ENCODE assay signal across 20 cellular contexts in the genomic region with DNA sequence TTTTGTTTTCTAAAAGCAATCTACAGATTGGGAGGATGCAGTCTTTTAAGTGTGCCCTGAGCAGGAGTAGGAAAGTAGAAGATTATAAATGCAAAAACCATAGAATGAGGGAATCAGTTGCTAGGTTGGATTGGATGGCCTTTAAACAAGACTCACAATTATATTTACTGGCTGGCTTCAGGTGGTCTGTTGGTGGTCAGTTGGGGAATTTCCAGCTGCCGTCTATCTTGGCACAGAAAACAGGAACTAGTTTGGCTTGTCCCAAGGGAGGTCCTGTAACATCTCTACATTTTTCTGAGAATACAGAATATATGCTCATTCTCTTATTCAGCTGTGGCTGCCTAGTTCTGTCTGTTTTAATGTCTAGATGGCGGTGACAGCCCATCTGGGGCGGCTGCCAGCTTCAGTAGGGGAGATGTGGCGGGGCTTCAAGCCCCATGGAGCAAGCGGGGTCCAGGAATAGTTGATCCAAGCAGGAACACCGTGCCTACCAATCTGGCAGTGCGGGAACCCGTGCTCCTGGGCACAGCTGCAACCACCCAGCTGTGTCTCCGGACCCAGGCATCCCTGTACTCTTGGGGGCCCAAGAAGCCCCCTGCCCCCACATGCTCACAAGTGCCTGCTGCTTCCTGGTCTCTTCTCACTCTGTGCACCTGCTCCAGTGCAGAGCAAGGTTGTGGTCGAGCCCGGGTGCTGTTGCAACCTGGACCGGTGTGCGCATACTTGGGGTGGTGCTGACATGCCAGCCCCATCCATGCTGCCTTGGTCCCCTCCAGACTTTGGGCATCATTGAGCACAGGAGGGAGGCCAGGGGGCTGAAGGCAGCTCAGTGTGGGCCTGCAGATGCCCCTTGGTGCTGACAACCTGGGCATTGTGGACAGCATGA.
DNase-seq lines count a peak whose midpoint lies in the region; ATAC-seq, FAIRE-seq and TF ChIP-seq lines count a peak whose summit lies in the region.
"Had no signal": no experiment of that assay in that cellular context is flagged by ENCODE, and none has a peak within 500 bp of the region (broad histone marks: within the 10 kb centered on the region; RNA-seq: fewer than 3 reads in every experiment).

No MANE protein-coding gene starts in this region.

- H2AK5ac ChIP-seq in mesenchymal stem cell (ENCODE audit: low read length, severe bottlenecking): no peak overlapping the region

- no TSS peak for BruUV-seq in GM12878 (replicated peaks; lab: Mats Ljungman, UMichigan)

- TF ChIP-seq EP300 in GM12878 (IDR thresholded peaks at IDR 0.05; ENCODE audit: borderline replicate concordance in 1 of 2, control insufficient read depth in 1 of 2, low read depth in 2 of 2, low read length in 2 of 2): peak; percentile 35 to 36; a peak in 2 of 4 replicates

- in situ Hi-C loops in GM12878 (cut with MboI): no loop called here

- peak overlapping the region; percentile 12; the same call in 1 of the 2 replicates for H2AFZ ChIP-seq in GM12878 (ENCODE audit: control insufficient read depth, low read depth, low read length)
- H2AFZ ChIP-seq in mesenchymal stem cell (ENCODE audit: low read depth, low read length): no peak overlapping the region

- H3K4me3 ChIP-seq in GM06990 (replicated peaks; ENCODE audit: low read depth, low read length): no peak overlapping the region
- no peak overlapping the region for H3K4me3 ChIP-seq in GM12878
- no peak overlapping the region for H3K4me3 ChIP-seq in mesenchymal stem cell (ENCODE audit: insufficient read depth in 1 of 2, low read depth in 1 of 2, low read length in 2 of 2)
- H3K4me3 ChIP-seq: A549, left lung had no signal

- no peak overlapping the region for H4K8ac ChIP-seq in mesenchymal stem cell (ENCODE audit: low read length)

- H3K9me3 ChIP-seq in GM12878 (replicated peaks; ENCODE audit: control insufficient read depth, insufficient read depth, low read length): no peaks in the 10 kb centered on the region; the same call in 2 of the 3 replicates
- peaks cover 5% of the 10 kb centered on the region for H3K9me3 ChIP-seq in mesenchymal stem cell (ENCODE audit: control insufficient read depth, low read length)
- H3K9me3 ChIP-seq: A549 had no signal

- no peaks in the 10 kb centered on the region for H3K79me2 ChIP-seq in GM12878 (ENCODE audit: control insufficient read depth, insufficient read depth, low read length)

- H3K79me1 ChIP-seq in mesenchymal stem cell (replicated peaks; ENCODE audit: low read length, poor library complexity, severe bottlenecking): no peaks in the 10 kb centered on the region

- H3K4ac ChIP-seq in mesenchymal stem cell (ENCODE audit: low read depth in 1 of 2, low read length in 2 of 2): no peak overlapping the region

- H3K36me3 ChIP-seq in GM06990 (ENCODE audit: control insufficient read depth, insufficient read depth, low read length) (no peaks in the 10 kb centered on the region), GM12878 (ENCODE audit: control insufficient read depth in 2 of 2, insufficient read depth in 2 of 2, low read length in 1 of 2) (no peaks in the 10 kb centered on the region), mesenchymal stem cell (ENCODE audit: control insufficient read depth in 1 of 2, insufficient read depth in 2 of 2, low read depth in 1 of 2, low read length in 2 of 2) (no peaks in the 10 kb centered on the region)
- H3K36me3 ChIP-seq: left lung had no signal

- H3K14ac ChIP-seq in mesenchymal stem cell (ENCODE audit: low read length in 2 of 2): no peak overlapping the region

- peak; percentile 14 for DNase-seq in GM06990 (ENCODE audit: extremely low read depth, insufficient read length)
- no peak for DNase-seq in GM12878 (ENCODE audit: low read depth, low spot score)
- no peak for DNase-seq in effector memory CD8-positive, alpha-beta T cell
- no peak for DNase-seq in NCI-H1694 (lab: John Stamatoyannopoulos, UW)
- no peak for DNase-seq in mesenchymal stem cell
- no peak for DNase-seq in NCI-H2029 treated with DMSO at 0.1 percent for 48 hours (lab: John Stamatoyannopoulos, UW)
- DNase-seq: activated CD4-positive, alpha-beta T cell treated with anti-CD3 and anti-CD28 coated beads, Interleukin-2, amount 10 ng/mL, durations not matched to agents 7 days and 5 days; activated naive CD8-positive, alpha-beta T cell treated with anti-CD3 and anti-CD28 coated beads, Interleukin-2, amount 10 ng/mL, durations not matched to agents 7 days and 5 days; activated T-cell treated with anti-CD3 and anti-CD28 coated beads, Interleukin-2, amount 50 U/mL, for 1 hour; effector CD8-positive, alpha-beta T cell; left lung; naive B cell; NCI-H2107; NCI-H774; T-helper 17 cell had no signal

- no peak overlapping the region for H2BK12ac ChIP-seq in mesenchymal stem cell (ENCODE audit: low read length in 2 of 2)

- no peak overlapping the region for H3K27ac Mint-ChIP-seq in effector memory CD8-positive, alpha-beta T cell
- H3K27ac Mint-ChIP-seq: activated CD4-positive, alpha-beta T cell treated with anti-CD3 and anti-CD28 coated beads, Interleukin-2, amount 10 ng/mL, durations not matched to agents 7 days and 5 days; activated naive CD8-positive, alpha-beta T cell treated with anti-CD3 and anti-CD28 coated beads, Interleukin-2, amount 10 ng/mL, durations not matched to agents 7 days and 5 days; T-helper 17 cell; type B pancreatic cell had no signal

- H3K27ac ChIP-seq in GM12878 (ENCODE audit: control insufficient read depth, insufficient read depth) (no peak overlapping the region), mesenchymal stem cell (ENCODE audit: low read length, poor library complexity, severe bottlenecking) (no peak overlapping the region)
- H3K27ac ChIP-seq: A549, left lung, RWPE1 had no signal

- no peak overlapping the region for H2BK15ac ChIP-seq in mesenchymal stem cell (ENCODE audit: low read depth, poor library complexity, severe bottlenecking)

- H3K9ac ChIP-seq in GM12878 (ENCODE audit: control insufficient read depth, insufficient read depth, low read length) (no peak overlapping the region), mesenchymal stem cell (ENCODE audit: low read length) (no peak overlapping the region)

- CTCF ChIA-PET in GM12878 (lab: Yijun Ruan, JAX): interaction anchor here (1.3 to 1.6 kb wide), 3 partner anchors 41 to 153 kb away, joined by 3 to 4 read pairs (median 4); no protein-coding TSS in a partner anchor

- 5% methylated on average over 12 of the region's 13 CpGs for WGBS in GM12878 (ENCODE audit: insufficient coverage, insufficient replicate concordance, low lambda C conversion rate, missing lambda C conversion rate)
- WGBS in mesenchymal stem cell: 85% methylated on average over 12 of the region's 13 CpGs

- ATAC-seq in GM19438 (IDR thresholded peaks at IDR 0.05; ENCODE audit: low read depth, unreplicated experiment) (peak; percentile 52), HG03159 (IDR thresholded peaks at IDR 0.05; ENCODE audit: unreplicated experiment) (peak; percentile 49), GM12878 (peak; percentile 77)
- ATAC-seq in effector memory CD8-positive, alpha-beta T cell (replicated peaks): no peak
- ATAC-seq: A549, left lung, T-helper 17 cell had no signal

- no peaks in the 10 kb centered on the region for H3K4me1 Mint-ChIP-seq in effector memory CD8-positive, alpha-beta T cell (ENCODE audit: low read depth in 2 of 2)
- H3K4me1 Mint-ChIP-seq: activated CD4-positive, alpha-beta T cell treated with anti-CD3 and anti-CD28 coated beads, Interleukin-2, amount 10 ng/mL, durations not matched to agents 7 days and 5 days; activated naive CD8-positive, alpha-beta T cell treated with anti-CD3 and anti-CD28 coated beads, Interleukin-2, amount 10 ng/mL, durations not matched to agents 7 days and 5 days; T-helper 17 cell had no signal

- no peak overlapping the region for H3K23ac ChIP-seq in mesenchymal stem cell (ENCODE audit: low read length in 2 of 2)

- SMC1A ChIA-PET in GM12878 (lab: Charles Lee; ENCODE audit: uncharacterized antibody, unreplicated experiment): interaction anchor here (0.9 to 1.7 kb wide), 10 partner anchors 9 to 203 kb away, joined by 3 to 10 read pairs (median 3); no protein-coding TSS in a partner anchor

- H3K9me3 Mint-ChIP-seq in effector memory CD8-positive, alpha-beta T cell: peaks cover 6 to 26% of the 10 kb centered on the region in 2 donors

- H3K4me1 ChIP-seq in GM12878 (ENCODE audit: control insufficient read depth, insufficient read depth, low read length) (peaks cover 6% of the 10 kb centered on the region), mesenchymal stem cell (ENCODE audit: control insufficient read depth, insufficient read depth, low read depth, low read length) (peaks cover 1% of the 10 kb centered on the region)
- H3K4me1 ChIP-seq: A549, left lung had no signal

- no peak for TF ChIP-seq RAD21 in GM12878 (IDR thresholded peaks at IDR 0.05; ENCODE audit: insufficient read depth, low read depth, low read length)

- H3K27me3 Mint-ChIP-seq in effector memory CD8-positive, alpha-beta T cell: no peaks in the 10 kb centered on the region
- H3K27me3 Mint-ChIP-seq: activated CD4-positive, alpha-beta T cell treated with anti-CD3 and anti-CD28 coated beads, Interleukin-2, amount 10 ng/mL, durations not matched to agents 7 days and 5 days; activated naive CD8-positive, alpha-beta T cell treated with anti-CD3 and anti-CD28 coated beads, Interleukin-2, amount 10 ng/mL, durations not matched to agents 7 days and 5 days; naive B cell; T-helper 17 cell; type B pancreatic cell had no signal

- no peaks in the 10 kb centered on the region for H4K20me1 ChIP-seq in GM12878 (ENCODE audit: control insufficient read depth, insufficient read depth)

- no peak for TF ChIP-seq POLR2A in GM12878 (IDR thresholded peaks at IDR 0.05; ENCODE audit: low read depth, low read length)

- no peak overlapping the region for H2BK120ac ChIP-seq in mesenchymal stem cell (ENCODE audit: low read depth, low read length)

- POLR2A ChIA-PET in GM12878 (lab: Charles Lee): interaction anchor here (1.3 kb wide), 1 partner anchor 14 kb away, joined by 3 read pairs; no protein-coding TSS in a partner anchor

- peak; percentile 41 for FAIRE-seq in GM12878 (lab: Jason Lieb, UNC)
- FAIRE-seq: A549 had no signal

- RAD21 ChIA-PET in GM12878 (lab: Charles Lee; ENCODE audit: unreplicated experiment): interaction anchor here (1.8 kb wide), 1 partner anchor 95 kb away, joined by 5 read pairs; no protein-coding TSS in a partner anchor

- H3K27me3 ChIP-seq in GM06990 (replicated peaks; ENCODE audit: control insufficient read depth, insufficient read depth, low read length) (no peaks in the 10 kb centered on the region), GM12878 (replicated peaks in 1 of 2; ENCODE audit: control insufficient read depth in 2 of 2, insufficient read depth in 2 of 2, low read length in 1 of 2) (no peaks in the 10 kb centered on the region), mesenchymal stem cell (ENCODE audit: control insufficient read depth in 1 of 2, insufficient read depth in 1 of 2, low read length in 2 of 2) (no peaks in the 10 kb centered on the region)
- H3K27me3 ChIP-seq: left lung had no signal

- TF ChIP-seq CTCF in GM06990 (IDR thresholded peaks at IDR 0.05; ENCODE audit: insufficient read depth, low read length, poor library complexity, severe bottlenecking) (no peak), GM12878 (IDR thresholded peaks at IDR 0.05 in 2 of 3, conservative IDR thresholded peaks at IDR 0.05 in 1 of 3; ENCODE audit: control insufficient read depth in 2 of 3, extremely low read depth in 1 of 3, insufficient read depth in 1 of 3, low read depth in 3 of 3, low read length in 3 of 3) (no peak)

- intact Hi-C loops in GM12878 (cut with micrococcal nuclease; ENCODE audit: unreplicated experiment): no loop called here

- no peak overlapping the region for H3K4me3 Mint-ChIP-seq in effector memory CD8-positive, alpha-beta T cell
- H3K4me3 Mint-ChIP-seq: activated CD4-positive, alpha-beta T cell treated with anti-CD3 and anti-CD28 coated beads, Interleukin-2, amount 10 ng/mL, durations not matched to agents 7 days and 5 days; activated naive CD8-positive, alpha-beta T cell treated with anti-CD3 and anti-CD28 coated beads, Interleukin-2, amount 10 ng/mL, durations not matched to agents 7 days and 5 days; T-helper 17 cell; type B pancreatic cell had no signal

- H2BK5ac ChIP-seq in mesenchymal stem cell (ENCODE audit: low read depth, low read length, poor library complexity, severe bottlenecking): no peak overlapping the region

- no peak overlapping the region for H3K18ac ChIP-seq in mesenchymal stem cell (ENCODE audit: low read depth in 1 of 2, low read length in 2 of 2)

- no peak overlapping the region for H4K91ac ChIP-seq in mesenchymal stem cell (ENCODE audit: low read length)

- H3K4me2 ChIP-seq in GM12878 (ENCODE audit: control insufficient read depth, insufficient read depth) (0 out of 2 replicates have a peak overlapping the region, but pooled peaks have one; percentile 17), mesenchymal stem cell (ENCODE audit: low read length, poor library complexity, severe bottlenecking) (no peak overlapping the region)
- H3K4me2 ChIP-seq: A549 had no signal

- no peaks in the 10 kb centered on the region for H3K36me3 Mint-ChIP-seq in effector memory CD8-positive, alpha-beta T cell (ENCODE audit: insufficient read depth)
- H3K36me3 Mint-ChIP-seq: activated naive CD8-positive, alpha-beta T cell treated with anti-CD3 and anti-CD28 coated beads, Interleukin-2, amount 10 ng/mL, durations not matched to agents 7 days and 5 days; naive B cell; type B pancreatic cell had no signal
